ENCODE assay signal across 16 cellular contexts in the genomic region with DNA sequence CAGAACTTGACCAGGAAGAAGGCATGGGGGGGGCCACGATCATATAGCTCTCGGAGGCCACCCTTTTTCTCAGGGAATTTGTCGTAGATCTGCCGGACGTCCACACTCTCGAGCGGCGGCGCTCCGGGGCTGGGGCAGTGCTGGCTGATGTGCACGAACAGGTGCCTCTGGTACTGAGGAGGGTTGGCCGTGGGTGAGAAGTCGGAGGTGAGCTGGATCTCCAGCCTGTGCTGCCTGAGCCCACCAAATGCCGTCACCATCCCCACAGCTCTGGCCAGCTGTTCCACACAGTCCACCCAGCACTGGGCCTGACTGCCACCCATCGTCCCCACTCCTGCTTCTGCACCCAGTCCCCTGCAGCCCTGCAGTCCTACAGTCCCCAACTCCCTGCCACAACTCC. TPM values are rescaled to one million over a fixed set of nuclear protein-coding genes. Genes with fewer than 3 reads are reported as not detected.
A peak's percentile ranks its signal among the peaks of the same experiment; 100 is the strongest.
DNase-seq lines count a peak whose midpoint lies in the region; ATAC-seq lines count a peak whose summit lies in the region.
"Had no signal": no experiment of that assay in that cellular context is flagged by ENCODE, and none has a peak within 500 bp of the region (broad histone marks: within the 10 kb centered on the region; RNA-seq: fewer than 3 reads in every experiment).

No MANE protein-coding gene starts in this region.

- no peaks in the 10 kb centered on the region for H3K36me3 ChIP-seq in Karpas-422 (ENCODE audit: insufficient read depth, low read length)

- no peaks in the 10 kb centered on the region for H3K27me3 ChIP-seq in right cardiac atrium (ENCODE audit: control insufficient read depth, insufficient read depth)
- no peaks in the 10 kb centered on the region for H3K27me3 ChIP-seq in Karpas-422 (ENCODE audit: low read length)

- DNase-seq in right cardiac atrium (no peak), left cardiac atrium (no peak), Karpas-422 (no peak), posterior vena cava (ENCODE audit: low spot score) (peak; percentile 67), cortex of kidney (lab: John Stamatoyannopoulos, UW) (no peak), left lobe of liver (ENCODE audit: low spot score) (no peak)
- DNase-seq: CD8-positive, alpha-beta T cell; COR-L47; DMS153; DMS79 treated with DMSO at 0.1 percent for 48 hours had no signal

- H3K4me3 ChIP-seq in right cardiac atrium (ENCODE audit: low read length) = no peak overlapping the region
- H3K4me3 ChIP-seq in Karpas-422 (ENCODE audit: low read length) = no peak overlapping the region
- H3K4me3 ChIP-seq: GM23248 had no signal

- no peaks in the 10 kb centered on the region for H3K4me1 ChIP-seq in right cardiac atrium (ENCODE audit: control insufficient read depth, insufficient read depth, low read length)
- H3K4me1 ChIP-seq in Karpas-422 (ENCODE audit: low read length) = peaks cover 24% of the 10 kb centered on the region

- no peak overlapping the region for H3K4me2 ChIP-seq in Karpas-422 (ENCODE audit: low read depth, low read length, poor library complexity, severe bottlenecking)

- H3K9ac ChIP-seq in Karpas-422 (ENCODE audit: low read length) = no peak overlapping the region
- H3K9ac ChIP-seq: GM23248 had no signal

- H3K9me3 ChIP-seq in right cardiac atrium (ENCODE audit: control insufficient read depth, low read length) (no peaks in the 10 kb centered on the region), Karpas-422 (ENCODE audit: low read length) (peaks cover 6% of the 10 kb centered on the region)

- no peaks in the 10 kb centered on the region for H3K79me2 ChIP-seq in Karpas-422 (ENCODE audit: low read length)

- no peaks in the 10 kb centered on the region for H3K9me2 ChIP-seq in Karpas-422 (replicated peaks; ENCODE audit: insufficient read depth, low read length)

- no peak overlapping the region for H2AFZ ChIP-seq in Karpas-422 (ENCODE audit: low read length)

- intact Hi-C loops in right cardiac atrium (cut with DNase I) = no loop called here
- intact Hi-C loops in left cardiac atrium (cut with DNase I) = no loop called here
- intact Hi-C loops in posterior vena cava (cut with DNase I) = no loop called here

- WGBS in right cardiac atrium = 94% methylated on average over 15 of the region's 15 CpGs

- H3K27ac ChIP-seq in right cardiac atrium (ENCODE audit: low read length) = no peak overlapping the region
- H3K27ac ChIP-seq in Karpas-422 (ENCODE audit: low read length) = peak overlapping the region; percentile 91
- H3K27ac ChIP-seq: GM23248 had no signal

- H4K20me1 ChIP-seq in Karpas-422 (ENCODE audit: insufficient read depth, low read depth, low read length) = no peaks in the 10 kb centered on the region

- ATAC-seq in right cardiac atrium (peak; percentile 17 to 35), left cardiac atrium (no peak), HG03135 (IDR thresholded peaks at IDR 0.05; ENCODE audit: unreplicated experiment) (no peak), left lobe of liver (no peak)

RNA-seq across cellular contexts. Expression of a gene that starts 12.0 kb away (rescaled TPM):
- 1 to 10 TPM; 3.8 to 8.0 (median 6.5) TPM for total RNA-seq in right cardiac atrium
- polyA plus RNA-seq in right cardiac atrium = 2.3 TPM
- 10 to 100 TPM in 1 of 2 donors, 1 to 10 TPM in 1; 7.1 to 10.6 TPM for total RNA-seq in left cardiac atrium
- 975 and 1,210 TPM in 2 replicates for total RNA-seq in Karpas-422 (2014; rRNA removed; shearing (Covaris generic); ENCODE audit: low replicate concordance)
- 10 to 100 TPM; 11.5 to 19.6 TPM for total RNA-seq in posterior vena cava
- 2.2 TPM for total RNA-seq in left lobe of liver
- total RNA-seq: GM23248, HT-29 had no signal
- polyA plus RNA-seq: AG04450, BJ had no signal

RNA-seq across cellular contexts. Expression of a gene that starts 15.0 kb away (rescaled TPM):
- total RNA-seq in right cardiac atrium (10 to 100 TPM; 46.4 to 53.5 (median 53.2) TPM), left cardiac atrium (10 to 100 TPM; 43.8 to 45.0 TPM), posterior vena cava (10 to 100 TPM; 31.0 to 32.4 TPM), left lobe of liver (5.1 TPM)
- polyA plus RNA-seq in right cardiac atrium = 48.0 TPM
- 2.9 and 5.5 TPM in 2 replicates for total RNA-seq in Karpas-422 (2014; rRNA removed; shearing (Covaris generic); ENCODE audit: low replicate concordance)
- total RNA-seq: CD8-positive, alpha-beta T cell had no signal
- polyA plus RNA-seq: CD14-positive monocyte had no signal

RNA-seq across cellular contexts. Expression of a gene that starts 16.5 kb away (rescaled TPM):
- total RNA-seq in right cardiac atrium (under 1 TPM in 2 of 4 donors, not detected in 2; 0.59 to 0.71 TPM), left cardiac atrium (not detected), posterior vena cava (not detected), left lobe of liver (not detected)
- polyA plus RNA-seq in right cardiac atrium = 0.50 TPM
- total RNA-seq in Karpas-422 (2014; rRNA removed; shearing (Covaris generic); ENCODE audit: low replicate concordance) = 1.2 TPM in 1 of 2 replicates, not detected in the other
- total RNA-seq: CD8-positive, alpha-beta T cell; GM23248 had no signal
- polyA plus RNA-seq: CD14-positive monocyte, GM23248 had no signal

RNA-seq across cellular contexts. Expression of a gene that starts 22.2 kb away (rescaled TPM):
- total RNA-seq in right cardiac atrium = 1 to 10 TPM; 1.3 to 2.1 (median 1.9) TPM
- polyA plus RNA-seq in right cardiac atrium = 1.2 TPM
- 1 to 10 TPM; 1.1 to 2.0 TPM for total RNA-seq in left cardiac atrium
- total RNA-seq in Karpas-422 (2014; rRNA removed; shearing (Covaris generic); ENCODE audit: low replicate concordance) = 16.9 and 42.6 TPM in 2 replicates
- 1 to 10 TPM; 1.7 to 2.6 TPM for total RNA-seq in posterior vena cava
- total RNA-seq in left lobe of liver = 2.4 TPM
- total RNA-seq: GM23248, HT-29 had no signal

RNA-seq across cellular contexts. Expression of a gene that starts 40.9 kb away (rescaled TPM):
- total RNA-seq in right cardiac atrium = not detected
- polyA plus RNA-seq in right cardiac atrium = not detected
- total RNA-seq in left cardiac atrium = not detected
- total RNA-seq in Karpas-422 (2014; rRNA removed; shearing (Covaris generic); ENCODE audit: low replicate concordance) = 0.52 and 0.65 TPM in 2 replicates
- total RNA-seq in posterior vena cava = not detected
- not detected for total RNA-seq in left lobe of liver
- total RNA-seq: CD8-positive, alpha-beta T cell; GM23248; HT-29 had no signal
- polyA plus RNA-seq: AG04450, BJ, CD14-positive monocyte, GM23248 had no signal

Comparison
In these comparisons a context has a peak if more than half of its experiments do, and no peak if none do; other contexts are left out.
1. ATAC-seq: peak in right cardiac atrium (2 of 2); none in left cardiac atrium (0 of 2), HG03135 (single experiment) and left lobe of liver (single experiment).
2. RNA of a gene that starts 12.0 kb away (total RNA-seq): 975 to 1,210 TPM in Karpas-422; 11.5 to 19.6 TPM in posterior vena cava, 7.1 to 10.6 TPM in left cardiac atrium, 3.8 to 8.0 TPM in right cardiac atrium and 2.2 TPM in left lobe of liver (single experiment); every median in the first group is over 10 times any median in the second.